26 cellular contexts compared by ENCODE assay signal in the genomic region with DNA sequence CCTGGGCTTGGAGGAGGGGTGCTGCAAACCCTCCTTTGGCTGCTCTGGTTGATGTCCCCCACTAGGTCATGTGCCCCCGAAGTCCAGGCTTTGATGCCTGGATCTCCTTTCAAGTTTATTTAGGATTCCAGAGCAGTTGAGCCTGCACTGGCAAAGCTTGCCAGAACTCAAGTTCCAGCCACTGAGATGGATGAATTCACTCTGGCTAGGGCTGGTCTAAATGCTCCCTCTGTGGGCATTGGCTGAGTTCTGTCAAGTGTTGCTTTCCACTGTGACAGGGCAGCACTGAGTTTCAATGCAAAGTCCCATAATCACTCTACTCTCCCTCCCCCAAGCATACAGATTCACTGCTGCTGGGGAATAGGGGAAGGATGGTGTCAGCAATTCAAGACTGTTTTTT.
"Had no signal": no experiment of that assay in that cellular context is flagged by ENCODE, and none has a peak within 500 bp of the region (broad histone marks: within the 10 kb centered on the region; RNA-seq: fewer than 3 reads in every experiment).

No MANE protein-coding gene starts in this region.

- DNase-seq: hypothalamus; immature natural killer cell; kidney; left colon; left lung; lower lobe of right lung; mammary epithelial cell; mesenchymal stem cell; naive B cell; natural killer cell; nephron progenitor cell; ovary; stimulated activated CD4-positive, alpha-beta T cell treated with anti-CD3 and anti-CD28 coated beads, Interleukin-12 subunit alpha, Interleukin-12 subunit beta, amount 100 ng/mL, for 4 hours; stimulated activated CD4-positive, alpha-beta T cell treated with anti-CD3 and anti-CD28 coated beads, Interleukin-15, amount 100 ng/mL, for 24 hours; stimulated activated CD4-positive, alpha-beta T cell treated with anti-CD3 and anti-CD28 coated beads, Interleukin-2, amount 100 ng/mL, for 24 hours; stimulated activated CD4-positive, alpha-beta T cell treated with anti-CD3 and anti-CD28 coated beads, Interleukin-4, amount 100 ng/mL, for 1 hour; stimulated activated naive B cell treated with anti-CD40 and anti-IgM and Interleukin-4, amounts not matched to agents 10 μg/mL and 1 μg/mL and 100 μg/mL, for 72 hours; stimulated activated naive CD8-positive, alpha-beta T cell treated with anti-CD3 and anti-CD28 coated beads, Interleukin-15, Interleukin-2, amounts not matched to agents 100 U/mL and 50 U/mL, for 24 hours; stomach; testis; tibial artery; upper lobe of right lung had no signal

- H3K27ac Mint-ChIP-seq: immature natural killer cell; natural killer cell; nephron progenitor cell; progenitor cell of endocrine pancreas; stimulated activated naive B cell treated with anti-CD40 and anti-IgM and Interleukin-4, amounts not matched to agents 10 μg/mL and 1 μg/mL and 100 μg/mL, for 72 hours had no signal

- ATAC-seq: left colon; left lung; lower lobe of right lung; natural killer cell; sciatic nerve; stimulated activated naive B cell treated with anti-CD40 and anti-IgM and Interleukin-4, amounts not matched to agents 10 μg/mL and 1 μg/mL and 100 μg/mL, for 72 hours; stimulated activated naive CD8-positive, alpha-beta T cell treated with anti-CD3 and anti-CD28 coated beads, Interleukin-15, Interleukin-2, amounts not matched to agents 100 U/mL and 50 U/mL, for 24 hours; upper lobe of right lung had no signal

- H3K4me1 ChIP-seq: left lung, lower lobe of right lung, right atrium auricular region, stomach, upper lobe of right lung had no signal

- H3K4me3 Mint-ChIP-seq: immature natural killer cell, naive B cell, natural killer cell, nephron progenitor cell had no signal

- H3K27me3 ChIP-seq: left lung, ovary, right atrium auricular region, stomach, testis, tibial artery, upper lobe of right lung had no signal

- H3K9me3 ChIP-seq: left lung, lower lobe of right lung, ovary, right atrium auricular region, stomach, testis, tibial artery, upper lobe of right lung had no signal

- H3K36me3 Mint-ChIP-seq: natural killer cell had no signal

- H3K27ac ChIP-seq: left lung, lower lobe of right lung, ovary, right atrium auricular region, skin epidermis, stomach, testis, tibial artery, upper lobe of right lung had no signal

- H3K4me1 Mint-ChIP-seq: immature natural killer cell; naive B cell; natural killer cell; nephron progenitor cell; stimulated activated naive B cell treated with anti-CD40 and anti-IgM and Interleukin-4, amounts not matched to agents 10 μg/mL and 1 μg/mL and 100 μg/mL, for 72 hours had no signal

- H3K36me3 ChIP-seq: left lung, lower lobe of right lung, ovary, right atrium auricular region, tibial artery, upper lobe of right lung had no signal

- H3K4me3 ChIP-seq: left lung, lower lobe of right lung, ovary, right atrium auricular region, skin epidermis, stomach, testis, tibial artery, upper lobe of right lung had no signal

- H3K9me3 Mint-ChIP-seq: immature natural killer cell; naive B cell; natural killer cell; nephron progenitor cell; stimulated activated naive B cell treated with anti-CD40 and anti-IgM and Interleukin-4, amounts not matched to agents 10 μg/mL and 1 μg/mL and 100 μg/mL, for 72 hours had no signal

- H3K27me3 Mint-ChIP-seq: naive B cell; progenitor cell of endocrine pancreas; stimulated activated naive B cell treated with anti-CD40 and anti-IgM and Interleukin-4, amounts not matched to agents 10 μg/mL and 1 μg/mL and 100 μg/mL, for 72 hours had no signal
